29 cellular contexts compared by ENCODE assay signal in genomic region chr2:10868021-10868420, GRCh38. TPM values are rescaled to one million over a fixed set of nuclear protein-coding genes. Genes with fewer than 3 reads are reported as not detected.
DNase-seq lines count a peak whose midpoint lies in the region; ATAC-seq and TF ChIP-seq lines count a peak whose summit lies in the region.
"Had no signal": no experiment of that assay in that cellular context is flagged by ENCODE, and none has a peak within 500 bp of the region (broad histone marks: within the 10 kb centered on the region; RNA-seq: fewer than 3 reads in every experiment).

No MANE protein-coding gene starts in this region.

- H2AFZ ChIP-seq in OCI-LY3 (ENCODE audit: low read depth, low read length): no peak overlapping the region

- H3K4me3 Mint-ChIP-seq in HFFc6: no peak overlapping the region
- no peak overlapping the region for H3K4me3 Mint-ChIP-seq in stimulated activated memory B cell treated with anti-CD40 and anti-IgM and Interleukin-4, amounts not matched to agents 10 μg/mL and 1 μg/mL and 100 μg/mL, for 72 hours
- H3K4me3 Mint-ChIP-seq: activated CD8-positive, alpha-beta T cell treated with anti-CD3 and anti-CD28 coated beads for 36 hours; activated naive CD4-positive, alpha-beta T cell treated with anti-CD3 and anti-CD28 coated beads for 36 hours; activated T-helper 1 cell treated with anti-CD3 and anti-CD28 coated beads, Interleukin-12 subunit alpha, Interleukin-12 subunit beta, Interleukin-2, Interleukin-4 antibody, amounts not matched to agents 30 ng/mL and 10 ng/mL and 1 ng/mL, durations not matched to agents 14 hours and 24 hours and 36 hours; natural killer cell treated with Interleukin-12 subunit alpha and Interleukin-12 subunit beta and Interleukin-15 and Interleukin-18, amount 100 ng/mL, for 72 hours had no signal

- intact Hi-C loops in left cardiac atrium (cut with DNase I) (no loop called here), sigmoid colon (cut with DNase I) (no loop called here)

- H3K4me3 ChIP-seq in OCI-LY3 (ENCODE audit: low read length) (no peak overlapping the region), sigmoid colon (no peak overlapping the region), SJCRH30 (no peak overlapping the region)
- H3K4me3 ChIP-seq: body of pancreas, lower lobe of right lung, suprapubic skin had no signal

- H3K9ac ChIP-seq in OCI-LY3 (ENCODE audit: low read length): no peak overlapping the region

- H3K27me3 Mint-ChIP-seq in HFFc6 (ENCODE audit: insufficient read depth): peaks cover 11% of the 10 kb centered on the region
- H3K27me3 Mint-ChIP-seq in stimulated activated memory B cell treated with anti-CD40 and anti-IgM and Interleukin-4, amounts not matched to agents 10 μg/mL and 1 μg/mL and 100 μg/mL, for 72 hours: peaks cover 5% of the 10 kb centered on the region

- peak; percentile 5 to 42 for ATAC-seq in left cardiac atrium
- ATAC-seq in stimulated activated memory B cell treated with anti-CD40 and anti-IgM and Interleukin-4, amounts not matched to agents 10 μg/mL and 1 μg/mL and 100 μg/mL, for 72 hours: no peak
- ATAC-seq: activated CD8-positive, alpha-beta T cell treated with anti-CD3 and anti-CD28 coated beads for 36 hours; body of pancreas had no signal

- H3K9me3 ChIP-seq in OCI-LY3 (ENCODE audit: insufficient read depth, low read length) (0 out of 2 replicates have a peak, but pooled peaks cover 6% of the 10 kb centered on the region), sigmoid colon (peaks cover 0 to 6% (median 0%) of the 10 kb centered on the region in 4 donors), SJCRH30 (replicated peaks) (no peaks in the 10 kb centered on the region)
- H3K9me3 ChIP-seq: body of pancreas, suprapubic skin had no signal

- peaks cover 53% of the 10 kb centered on the region for H3K4me1 ChIP-seq in OCI-LY3 (ENCODE audit: low read length)
- peaks cover 0 to 54% (median 37%) of the 10 kb centered on the region in 4 donors for H3K4me1 ChIP-seq in sigmoid colon
- H3K4me1 ChIP-seq in SJCRH30: no peaks in the 10 kb centered on the region
- H3K4me1 ChIP-seq: body of pancreas, suprapubic skin had no signal

- no peaks in the 10 kb centered on the region for H3K79me2 ChIP-seq in OCI-LY3 (ENCODE audit: low read length)

- peaks cover 13% of the 10 kb centered on the region for H3K36me3 Mint-ChIP-seq in HFFc6 (ENCODE audit: low read depth)
- H3K36me3 Mint-ChIP-seq in stimulated activated memory B cell treated with anti-CD40 and anti-IgM and Interleukin-4, amounts not matched to agents 10 μg/mL and 1 μg/mL and 100 μg/mL, for 72 hours: no peaks in the 10 kb centered on the region
- H3K36me3 Mint-ChIP-seq: natural killer cell treated with Interleukin-12 subunit alpha and Interleukin-12 subunit beta and Interleukin-15 and Interleukin-18, amount 100 ng/mL, for 72 hours had no signal

- no peak for TF ChIP-seq EP300 in sigmoid colon (IDR thresholded peaks at IDR 0.05)

- TF ChIP-seq POLR2A in sigmoid colon (IDR thresholded peaks at IDR 0.05): no peak

- DNase-seq in HFFc6 (no peak), left cardiac atrium (no peak), sigmoid colon (no peak), SJCRH30 (no peak), HCEC 1CT (no peak), dedifferentiated amniotic fluid mesenchymal stem cell (ENCODE audit: extremely low spot score) (no peak)
- DNase-seq: activated CD8-positive, alpha-beta memory T cell treated with anti-CD3 and anti-CD28 coated beads, Interleukin-2, amount 50 U/mL, for 48 hours; activated CD8-positive, alpha-beta T cell treated with anti-CD3 and anti-CD28 coated beads for 36 hours; activated naive CD4-positive, alpha-beta T cell treated with anti-CD3 and anti-CD28 coated beads for 36 hours; body of pancreas; C1 segment of cervical spinal cord; COR-L47; kidney; lower lobe of right lung; NCI-H1048; NCI-H187; NCI-H2171; NCI-H524 treated with DMSO at 0.1 percent for 48 hours; SHP77; small intestine; stimulated activated naive CD4-positive, alpha-beta T cell had no signal

- H3K27me3 ChIP-seq in OCI-LY3 (ENCODE audit: low read depth, low read length) (peaks cover 27% of the 10 kb centered on the region), sigmoid colon (no peaks in the 10 kb centered on the region), SJCRH30 (peaks cover 10% of the 10 kb centered on the region)
- H3K27me3 ChIP-seq: body of pancreas had no signal

- H3K36me3 ChIP-seq in OCI-LY3 (replicated peaks; ENCODE audit: low read depth, low read length) (no peaks in the 10 kb centered on the region), sigmoid colon (no peaks in the 10 kb centered on the region), SJCRH30 (no peaks in the 10 kb centered on the region)
- H3K36me3 ChIP-seq: lower lobe of right lung, suprapubic skin had no signal

- H4K20me1 ChIP-seq in OCI-LY3 (ENCODE audit: insufficient read depth, low read length): no peaks in the 10 kb centered on the region

- 58 to 72% methylated on average over 4 of the region's 4 CpGs for WGBS in sigmoid colon, 2 donors

- peaks cover 14% of the 10 kb centered on the region for H3K9me3 Mint-ChIP-seq in HFFc6
- H3K9me3 Mint-ChIP-seq in stimulated activated memory B cell treated with anti-CD40 and anti-IgM and Interleukin-4, amounts not matched to agents 10 μg/mL and 1 μg/mL and 100 μg/mL, for 72 hours: peaks cover 4% of the 10 kb centered on the region
- H3K9me3 Mint-ChIP-seq: natural killer cell treated with Interleukin-12 subunit alpha and Interleukin-12 subunit beta and Interleukin-15 and Interleukin-18, amount 100 ng/mL, for 72 hours had no signal

- H3K4me2 ChIP-seq in OCI-LY3 (ENCODE audit: low read length): peak overlapping the region; percentile 27

- peaks cover 46% of the 10 kb centered on the region for H3K4me1 Mint-ChIP-seq in HFFc6 (ENCODE audit: low read depth)
- peaks cover 36% of the 10 kb centered on the region for H3K4me1 Mint-ChIP-seq in stimulated activated memory B cell treated with anti-CD40 and anti-IgM and Interleukin-4, amounts not matched to agents 10 μg/mL and 1 μg/mL and 100 μg/mL, for 72 hours

- TF ChIP-seq CTCF in HFFc6 (IDR thresholded peaks at IDR 0.05) (no peak), OCI-LY3 (IDR thresholded peaks at IDR 0.05; ENCODE audit: low read depth, low read length) (no peak), sigmoid colon (IDR thresholded peaks at IDR 0.05) (no peak)

- H3K27ac Mint-ChIP-seq in HFFc6: peak overlapping the region; percentile 67
- H3K27ac Mint-ChIP-seq in stimulated activated memory B cell treated with anti-CD40 and anti-IgM and Interleukin-4, amounts not matched to agents 10 μg/mL and 1 μg/mL and 100 μg/mL, for 72 hours: no peak overlapping the region
- H3K27ac Mint-ChIP-seq: activated CD8-positive, alpha-beta T cell treated with anti-CD3 and anti-CD28 coated beads for 36 hours; activated naive CD4-positive, alpha-beta T cell treated with anti-CD3 and anti-CD28 coated beads for 36 hours; activated T-helper 1 cell treated with anti-CD3 and anti-CD28 coated beads, Interleukin-12 subunit alpha, Interleukin-12 subunit beta, Interleukin-2, Interleukin-4 antibody, amounts not matched to agents 30 ng/mL and 10 ng/mL and 1 ng/mL, durations not matched to agents 14 hours and 24 hours and 36 hours; IgD-negative memory B cell; natural killer cell treated with Interleukin-12 subunit alpha and Interleukin-12 subunit beta and Interleukin-15 and Interleukin-18, amount 100 ng/mL, for 72 hours had no signal

- no peak overlapping the region for H3K27ac ChIP-seq in OCI-LY3 (ENCODE audit: low read length)
- peak overlapping the region; percentile 81 to 87 (median 86) for H3K27ac ChIP-seq in sigmoid colon
- H3K27ac ChIP-seq in SJCRH30: no peak overlapping the region
- H3K27ac ChIP-seq: body of pancreas, epithelial cell of prostate, lower lobe of right lung, suprapubic skin had no signal

RNA-seq across cellular contexts. Expression of gene KCNF1, which starts 43.7 kb away (rescaled TPM):
- total RNA-seq in HFFc6 (2021; fragmentation: NEBNext Ultra II Directional; extraction: Animal tissue kit (Norgen Biotek cat#: 25700)): under 1 TPM in 3 of 6 experiments, not detected in 3; 0.14 to 0.26 (median 0.18) TPM
- under 1 TPM; 0.24 to 0.97 TPM for total RNA-seq in left cardiac atrium
- 1 to 10 TPM in 2 of 4 donors, under 1 TPM in 2; 0.16 to 1.4 (median 0.94) TPM for total RNA-seq in sigmoid colon
- 1 to 10 TPM in 1 of 3 donors, under 1 TPM in 1, not detected in 1; 0.34 to 1.2 TPM for polyA plus RNA-seq in sigmoid colon
- total RNA-seq in SJCRH30 (2014; rRNA removed; shearing (Covaris generic)): 0.42 and 0.51 TPM in 2 replicates
- total RNA-seq: activated CD8-positive, alpha-beta T cell treated with anti-CD3 and anti-CD28 coated beads for 36 hours; activated naive CD4-positive, alpha-beta T cell treated with anti-CD3 and anti-CD28 coated beads for 36 hours; activated T-helper 1 cell treated with anti-CD3 and anti-CD28 coated beads, Interleukin-12 subunit alpha, Interleukin-12 subunit beta, Interleukin-2, Interleukin-4 antibody, amounts not matched to agents 30 ng/mL and 10 ng/mL and 1 ng/mL, durations not matched to agents 14 hours and 24 hours and 36 hours; lower lobe of right lung; mononuclear cell; natural killer cell treated with Interleukin-12 subunit alpha and Interleukin-12 subunit beta and Interleukin-15 and Interleukin-18, amount 100 ng/mL, for 72 hours; suprapubic skin had no signal
- polyA plus RNA-seq: IgD-negative memory B cell had no signal

RNA-seq across cellular contexts. Expression of gene PDIA6, which starts 55.4 kb away (rescaled TPM):
- 100 to 1,000 TPM; 336 to 356 (median 351) TPM for total RNA-seq in HFFc6 (2021; fragmentation: NEBNext Ultra II Directional; extraction: Animal tissue kit (Norgen Biotek cat#: 25700))
- total RNA-seq in left cardiac atrium: 100 to 1,000 TPM; 149 to 157 TPM
- total RNA-seq in sigmoid colon: 10 to 100 TPM; 57.3 to 90.3 (median 81.0) TPM
- polyA plus RNA-seq in sigmoid colon: 100 to 1,000 TPM in 1 of 3 donors, 10 to 100 TPM in 2; 31.8 to 211 (median 64.0) TPM
- total RNA-seq in SJCRH30 (2014; rRNA removed; shearing (Covaris generic)): 269 and 274 TPM in 2 replicates

Comparison
In these comparisons a context has a peak if more than half of its experiments do, and no peak if none do; other contexts are left out.
1. H3K27ac ChIP-seq: peak in sigmoid colon (4 of 4); none in OCI-LY3 (single experiment) and SJCRH30 (single experiment).